In the genomic region with DNA sequence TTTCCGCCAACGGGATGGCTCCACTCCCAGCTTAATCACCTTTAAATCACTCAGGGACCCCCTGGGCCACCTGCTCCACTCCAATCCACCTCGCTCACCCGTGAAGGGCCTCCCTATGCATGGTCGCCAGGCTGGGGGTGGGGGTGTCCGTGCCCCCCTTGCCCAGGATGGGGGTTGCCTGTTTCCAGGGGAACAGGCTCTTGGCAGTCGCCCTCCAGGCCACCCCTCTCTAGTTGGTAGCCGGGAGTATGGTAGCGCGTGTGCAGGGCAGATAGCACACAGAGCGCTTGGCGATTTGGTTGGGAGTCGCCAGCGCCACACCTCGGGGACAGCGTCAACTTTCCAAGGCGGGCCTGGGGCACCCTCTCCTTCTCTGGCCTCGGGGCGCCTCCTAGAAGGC, we compare ENCODE assay signal across 21 cellular contexts.
DNase-seq lines count a peak whose midpoint lies in the region; ATAC-seq, FAIRE-seq and TF ChIP-seq lines count a peak whose summit lies in the region.
"Had no signal": no experiment of that assay in that cellular context is flagged by ENCODE, and none has a peak within 500 bp of the region (broad histone marks: within the 10 kb centered on the region; RNA-seq: fewer than 3 reads in every experiment).

No MANE protein-coding gene starts in this region.

- H3K4me2 ChIP-seq in HepG2 (ENCODE audit: low read depth, low read length) = no peak overlapping the region

- in situ Hi-C loops in HepG2 (cut with HindIII; ENCODE audit: extremely low pct_ligation_motif_present, low pct_unique_long_range_greater_than_20kb) = no loop called here

- no peaks in the 10 kb centered on the region for H3K79me2 ChIP-seq in HepG2 (ENCODE audit: insufficient read depth, low read length)

- H3K27ac ChIP-seq in HepG2 (ENCODE audit: extremely low read length, insufficient read depth, low read length) = no peak overlapping the region
- no peak overlapping the region for H3K27ac ChIP-seq in right lobe of liver

- peaks cover 0 to 9% of the 10 kb centered on the region in 2 experiments; a peak in 2 of 5 replicates for H3K27me3 ChIP-seq in HepG2 (ENCODE audit: control insufficient read depth in 1 of 2, insufficient read depth in 2 of 2, low read length in 2 of 2)
- no peaks in the 10 kb centered on the region for H3K27me3 ChIP-seq in right lobe of liver

- intact Hi-C loops in HepG2 (cut with micrococcal nuclease; ENCODE audit: unreplicated experiment) (no loop called here), right lobe of liver (cut with DNase I) (no loop called here), posterior vena cava (cut with DNase I) (no loop called here)

- no peaks in the 10 kb centered on the region for H3K36me3 Mint-ChIP-seq in mesothelial cell of epicardium

- H3K4me1 ChIP-seq in HepG2 (ENCODE audit: insufficient read depth, low read length) (peaks cover 29% of the 10 kb centered on the region), right lobe of liver (no peaks in the 10 kb centered on the region)

- no peak for FAIRE-seq in HepG2 (lab: Jason Lieb, UNC)
- FAIRE-seq: H1, RCC 7860 had no signal

- H3K4me1 Mint-ChIP-seq in mesothelial cell of epicardium = no peaks in the 10 kb centered on the region

- TF ChIP-seq RAD21 in HepG2 (CRISPR knock-in tag; IDR thresholded peaks at IDR 0.05) = no peak

- CTCF ChIA-PET in HepG2 (lab: Yijun Ruan, JAX; ENCODE audit: low intra/inter-chr PET ratio, low total read pairs) = no interaction called here

- BruUV-seq in HepG2 (replicated peaks; lab: Mats Ljungman, UMichigan) = no TSS peak

- H3K4me3 ChIP-seq in HepG2 (replicated peaks in 1 of 3; ENCODE audit: insufficient read depth in 1 of 3, low read depth in 2 of 3, low read length in 3 of 3) = no peak overlapping the region
- no peak overlapping the region for H3K4me3 ChIP-seq in right lobe of liver

- no peak for TF ChIP-seq EP300 in HepG2 (IDR thresholded peaks at IDR 0.05; ENCODE audit: low read depth in 2 of 2, low read length in 2 of 2)
- no peak for TF ChIP-seq EP300 in HepG2 (CRISPR knock-in tag; IDR thresholded peaks at IDR 0.05; ENCODE audit: borderline replicate concordance)

- no peak overlapping the region for H3K9ac ChIP-seq in HepG2 (ENCODE audit: insufficient read depth, low read depth, low read length)

- peaks cover 12% of the 10 kb centered on the region for H3K27me3 Mint-ChIP-seq in mesothelial cell of epicardium (ENCODE audit: low read depth)

- POLR2A ChIA-PET in HepG2 (lab: Yijun Ruan, JAX) = no interaction called here

- H3K27ac Mint-ChIP-seq in mesothelial cell of epicardium = no peak overlapping the region
- H3K27ac Mint-ChIP-seq: B cell had no signal

- no peak for DNase-seq in HepG2 (ENCODE audit: low spot score)
- DNase-seq in right lobe of liver = no peak
- DNase-seq in mesothelial cell of epicardium (ENCODE audit: low spot score in 2 of 2, unreplicated experiment in 2 of 2) = no peak
- DNase-seq in posterior vena cava (ENCODE audit: low spot score) = peak; percentile 78
- DNase-seq in effector CD8-positive, alpha-beta T cell (lab: John Stamatoyannopoulos, UW) = no peak
- DNase-seq in NCI-H128 (lab: John Stamatoyannopoulos, UW; ENCODE audit: unreplicated experiment) = no peak
- no peak for DNase-seq in DMS114 treated with DMSO at 0.1 percent for 48 hours (lab: John Stamatoyannopoulos, UW; ENCODE audit: unreplicated experiment)
- DNase-seq: Caco-2; GDM1; KBM-7; NCI-H1105 treated with DMSO at 0.1 percent for 48 hours; NCI-H1694 treated with DMSO at 0.1 percent for 48 hours; NCI-H2107; NCI-H510A; NCI-H748 treated with DMSO at 0.1 percent for 48 hours; NK-92 treated with Interleukin-12 subunit alpha and Interleukin-12 subunit beta, amount 100 ng/mL, for 24 hours; Right ventricle myocardium superior had no signal

- H3K9me3 Mint-ChIP-seq in mesothelial cell of epicardium = no peaks in the 10 kb centered on the region

- TF ChIP-seq CTCF in HepG2 (CRISPR knock-in tag; IDR thresholded peaks at IDR 0.05) (no peak), right lobe of liver (IDR thresholded peaks at IDR 0.05) (no peak), mesothelial cell of epicardium (IDR thresholded peaks at IDR 0.05; ENCODE audit: unreplicated experiment) (no peak)

- H2AFZ ChIP-seq in HepG2 (ENCODE audit: low read length) = no peak overlapping the region

- 87% methylated on average over 19 of the region's 19 CpGs for WGBS in HepG2 (ENCODE audit: low lambda C conversion rate)
- WGBS in right lobe of liver (ENCODE audit: insufficient coverage, low coverage, low lambda C conversion rate, missing lambda C conversion rate) = 94% methylated on average over 7 of the region's 19 CpGs

- no peaks in the 10 kb centered on the region for H4K20me1 ChIP-seq in HepG2 (ENCODE audit: insufficient read depth, low read length)

- H3K36me3 ChIP-seq in HepG2 (replicated peaks in 1 of 2; ENCODE audit: control insufficient read depth in 1 of 2, insufficient read depth in 2 of 2, low read length in 2 of 2) = no peaks in the 10 kb centered on the region
- no peaks in the 10 kb centered on the region for H3K36me3 ChIP-seq in right lobe of liver

- no peak for ATAC-seq in HepG2
- no peak for ATAC-seq in right lobe of liver
- ATAC-seq in GM21528 (IDR thresholded peaks at IDR 0.05; ENCODE audit: low FRiP score, unreplicated experiment) = no peak

- no peak for TF ChIP-seq POLR2A in HepG2 (IDR thresholded peaks at IDR 0.05; ENCODE audit: insufficient read depth in 1 of 2, low read depth in 2 of 2, low read length in 2 of 2)
- no peak for TF ChIP-seq POLR2A in right lobe of liver (IDR thresholded peaks at IDR 0.05)

- peak overlapping the region; percentile 74 for H3K4me3 Mint-ChIP-seq in mesothelial cell of epicardium

- H3K9me3 ChIP-seq in HepG2 (ENCODE audit: low read length) (no peaks in the 10 kb centered on the region), right lobe of liver (no peaks in the 10 kb centered on the region)
- H3K9me3 ChIP-seq: Caco-2 had no signal

TF ChIP-seq in HepG2, 621 proteins besides CTCF, POLR2A, EP300 and RAD21 (continues in another document):
- TF ChIP-seq, protein P1, sequence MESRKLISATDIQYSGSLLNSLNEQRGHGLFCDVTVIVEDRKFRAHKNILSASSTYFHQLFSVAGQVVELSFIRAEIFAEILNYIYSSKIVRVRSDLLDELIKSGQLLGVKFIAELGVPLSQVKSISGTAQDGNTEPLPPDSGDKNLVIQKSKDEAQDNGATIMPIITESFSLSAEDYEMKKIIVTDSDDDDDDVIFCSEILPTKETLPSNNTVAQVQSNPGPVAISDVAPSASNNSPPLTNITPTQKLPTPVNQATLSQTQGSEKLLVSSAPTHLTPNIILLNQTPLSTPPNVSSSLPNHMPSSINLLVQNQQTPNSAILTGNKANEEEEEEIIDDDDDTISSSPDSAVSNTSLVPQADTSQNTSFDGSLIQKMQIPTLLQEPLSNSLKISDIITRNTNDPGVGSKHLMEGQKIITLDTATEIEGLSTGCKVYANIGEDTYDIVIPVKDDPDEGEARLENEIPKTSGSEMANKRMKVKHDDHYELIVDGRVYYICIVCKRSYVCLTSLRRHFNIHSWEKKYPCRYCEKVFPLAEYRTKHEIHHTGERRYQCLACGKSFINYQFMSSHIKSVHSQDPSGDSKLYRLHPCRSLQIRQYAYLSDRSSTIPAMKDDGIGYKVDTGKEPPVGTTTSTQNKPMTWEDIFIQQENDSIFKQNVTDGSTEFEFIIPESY (CRISPR knock-in tag; IDR thresholded peaks at IDR 0.05) = 0 out of 2 replicates have a peak, but pooled peaks have one; percentile 12
- no peak for TF ChIP-seq ZBTB7B (CRISPR knock-in tag; IDR thresholded peaks at IDR 0.05)
- no peak for TF ChIP-seq RAD51 (IDR thresholded peaks at IDR 0.05; ENCODE audit: borderline replicate concordance)
- TF ChIP-seq MTA3 (CRISPR knock-in tag; IDR thresholded peaks at IDR 0.05) = no peak
- no peak for TF ChIP-seq ZNF225 (CRISPR knock-in tag; IDR thresholded peaks at IDR 0.05)
- TF ChIP-seq ZNF441 (CRISPR knock-in tag; IDR thresholded peaks at IDR 0.05; ENCODE audit: borderline replicate concordance) = no peak
- no peak for TF ChIP-seq ZNF17 (CRISPR knock-in tag; IDR thresholded peaks at IDR 0.05)
- peak; percentile 25; the same call in 1 of the 2 replicates for TF ChIP-seq ZNF7 (CRISPR knock-in tag; IDR thresholded peaks at IDR 0.05)
- TF ChIP-seq, protein P2, sequence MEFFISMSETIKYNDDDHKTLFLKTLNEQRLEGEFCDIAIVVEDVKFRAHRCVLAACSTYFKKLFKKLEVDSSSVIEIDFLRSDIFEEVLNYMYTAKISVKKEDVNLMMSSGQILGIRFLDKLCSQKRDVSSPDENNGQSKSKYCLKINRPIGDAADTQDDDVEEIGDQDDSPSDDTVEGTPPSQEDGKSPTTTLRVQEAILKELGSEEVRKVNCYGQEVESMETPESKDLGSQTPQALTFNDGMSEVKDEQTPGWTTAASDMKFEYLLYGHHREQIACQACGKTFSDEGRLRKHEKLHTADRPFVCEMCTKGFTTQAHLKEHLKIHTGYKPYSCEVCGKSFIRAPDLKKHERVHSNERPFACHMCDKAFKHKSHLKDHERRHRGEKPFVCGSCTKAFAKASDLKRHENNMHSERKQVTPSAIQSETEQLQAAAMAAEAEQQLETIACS (CRISPR knock-in tag; IDR thresholded peaks at IDR 0.05) = no peak
- TF ChIP-seq, protein P3, sequence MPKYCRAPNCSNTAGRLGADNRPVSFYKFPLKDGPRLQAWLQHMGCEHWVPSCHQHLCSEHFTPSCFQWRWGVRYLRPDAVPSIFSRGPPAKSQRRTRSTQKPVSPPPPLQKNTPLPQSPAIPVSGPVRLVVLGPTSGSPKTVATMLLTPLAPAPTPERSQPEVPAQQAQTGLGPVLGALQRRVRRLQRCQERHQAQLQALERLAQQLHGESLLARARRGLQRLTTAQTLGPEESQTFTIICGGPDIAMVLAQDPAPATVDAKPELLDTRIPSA (CRISPR knock-in tag; IDR thresholded peaks at IDR 0.05; ENCODE audit: borderline replicate concordance) = no peak
- no peak for TF ChIP-seq ZNF484 (CRISPR knock-in tag; IDR thresholded peaks at IDR 0.05; ENCODE audit: borderline replicate concordance, low read depth)
- no peak for TF ChIP-seq ZNF501 (CRISPR knock-in tag; IDR thresholded peaks at IDR 0.05)
